In the genomic region with DNA sequence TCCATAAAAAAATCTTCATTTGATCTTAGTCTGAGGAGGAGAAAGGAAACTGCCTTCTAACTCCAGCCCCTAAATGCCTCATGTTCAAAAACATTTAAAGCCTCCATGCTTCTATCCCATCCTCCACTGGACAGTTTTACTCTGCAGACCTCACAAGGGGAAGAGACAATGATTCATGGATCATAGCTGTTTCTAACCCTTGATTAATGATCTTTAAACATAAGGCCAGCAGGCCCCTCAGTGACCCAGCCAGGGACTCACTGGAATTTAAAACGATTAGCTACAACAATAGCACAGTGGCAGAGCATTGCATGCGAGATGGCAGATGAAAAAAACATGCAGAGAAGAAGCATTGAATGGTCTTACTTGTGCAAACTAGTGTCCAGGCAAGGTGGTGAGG, we compare ENCODE assay signal across 20 cellular contexts.
"Had no signal": no experiment of that assay in that cellular context is flagged by ENCODE, and none has a peak within 500 bp of the region (broad histone marks: within the 10 kb centered on the region; RNA-seq: fewer than 3 reads in every experiment).

No MANE protein-coding gene starts in this region.

- H3K9me3 Mint-ChIP-seq: activated naive CD4-positive, alpha-beta T cell treated with anti-CD3 and anti-CD28 coated beads for 36 hours; activated naive CD8-positive, alpha-beta T cell treated with anti-CD3 and anti-CD28 coated beads, Interleukin-2, amount 50 U/mL, for 24 hours; activated T-helper 2 cell treated with anti-CD3 and anti-CD28 coated beads, Interferon-gamma antibody, Interleukin-2, Interleukin-4, amounts not matched to agents 10 μg/mL and 5 μg/mL and 100 μg/mL, durations not matched to agents 14 hours and 24 hours and 36 hours; nephron progenitor cell had no signal

- H3K4me3 ChIP-seq: left ventricle myocardium inferior, prostate gland, suprapubic skin, upper lobe of left lung had no signal

- H3K9me3 ChIP-seq: left ventricle myocardium inferior, prostate gland, suprapubic skin, upper lobe of left lung had no signal

- DNase-seq: activated CD4-positive, alpha-beta T cell treated with anti-CD3 and anti-CD28 coated beads for 1 hour; activated CD4-positive, alpha-beta T cell treated with anti-CD3 and anti-CD28 coated beads, Interleukin-2, amount 50 U/mL, for 48 hours; activated naive CD4-positive, alpha-beta T cell treated with anti-CD3 and anti-CD28 coated beads for 36 hours; activated naive CD8-positive, alpha-beta T cell treated with anti-CD3 and anti-CD28 coated beads, Interleukin-2, amount 50 U/mL, for 24 hours; aorta; dermis blood vessel endothelial cell; left ventricle myocardium inferior; nephron progenitor cell; occipital lobe; right cardiac atrium; small intestine; stimulated activated CD4-positive, alpha-beta T cell treated with anti-CD3 and anti-CD28 coated beads, Interleukin-4, amount 100 ng/mL, for 4 hours; stimulated activated CD8-positive, alpha-beta memory T cell treated with anti-CD3 and anti-CD28 coated beads, Interleukin-4, amount 100 ng/mL, for 48 hours; stimulated activated naive CD8-positive, alpha-beta T cell treated with anti-CD3 and anti-CD28 coated beads, Interleukin-15, Interleukin-2, amounts not matched to agents 100 U/mL and 50 U/mL, for 24 hours; upper lobe of left lung had no signal

- H3K27ac ChIP-seq: left ventricle myocardium inferior, prostate gland, suprapubic skin, upper lobe of left lung had no signal

- H3K27me3 ChIP-seq: suprapubic skin, upper lobe of left lung had no signal

- H3K27ac Mint-ChIP-seq: activated naive CD4-positive, alpha-beta T cell treated with anti-CD3 and anti-CD28 coated beads for 36 hours; activated naive CD8-positive, alpha-beta T cell treated with anti-CD3 and anti-CD28 coated beads, Interleukin-2, amount 50 U/mL, for 24 hours; activated T-helper 2 cell treated with anti-CD3 and anti-CD28 coated beads, Interferon-gamma antibody, Interleukin-2, Interleukin-4, amounts not matched to agents 10 μg/mL and 5 μg/mL and 100 μg/mL, durations not matched to agents 14 hours and 24 hours and 36 hours had no signal

- H3K4me3 Mint-ChIP-seq: activated naive CD4-positive, alpha-beta T cell treated with anti-CD3 and anti-CD28 coated beads for 36 hours; activated naive CD8-positive, alpha-beta T cell treated with anti-CD3 and anti-CD28 coated beads, Interleukin-2, amount 50 U/mL, for 24 hours; nephron progenitor cell had no signal

- H3K27me3 Mint-ChIP-seq: activated naive CD8-positive, alpha-beta T cell treated with anti-CD3 and anti-CD28 coated beads, Interleukin-2, amount 50 U/mL, for 24 hours had no signal

- FAIRE-seq: bronchial epithelial cell, keratinocyte, small intestine had no signal

- H3K36me3 ChIP-seq: prostate gland had no signal
